ENCODE assay signal across 26 cellular contexts in the genomic region with DNA sequence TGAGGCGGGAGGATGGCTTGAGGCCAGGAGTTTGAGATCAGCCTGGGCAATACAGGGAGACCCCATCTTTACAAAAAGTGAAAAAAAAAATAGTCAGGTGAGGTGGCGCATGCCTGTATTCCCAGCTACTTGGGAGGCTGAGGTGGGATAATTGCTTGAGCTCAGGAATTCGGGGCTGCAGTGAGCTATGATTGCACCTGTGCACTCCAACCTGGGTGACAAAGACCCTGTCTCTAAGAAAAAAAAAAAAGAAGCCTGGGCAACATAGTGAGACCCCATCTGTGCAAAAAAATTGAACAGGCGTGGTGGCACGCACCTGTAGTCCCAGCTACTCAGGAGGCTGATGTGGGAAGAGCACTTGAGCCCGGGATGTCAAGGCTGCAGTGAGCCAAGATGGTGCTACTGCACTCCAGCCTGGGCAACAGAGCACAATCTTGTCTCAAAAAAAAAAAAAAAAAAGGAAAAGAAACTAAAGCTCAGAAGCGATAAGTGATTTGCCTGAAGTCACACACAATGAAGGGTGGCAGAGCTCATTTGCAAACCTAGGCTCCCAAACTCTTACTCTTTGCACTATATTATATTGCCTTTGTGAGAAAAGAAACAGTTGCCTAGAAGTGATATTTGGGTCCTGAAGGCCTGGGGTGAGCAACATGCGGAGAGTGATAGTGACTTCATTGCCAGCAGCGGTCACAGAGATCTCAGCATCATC. TPM values are rescaled to one million over a fixed set of nuclear protein-coding genes. Genes with fewer than 3 reads are reported as not detected.
A peak's percentile ranks its signal among the peaks of the same experiment; 100 is the strongest.
DNase-seq lines count a peak whose midpoint lies in the region; ATAC-seq and TF ChIP-seq lines count a peak whose summit lies in the region.
"Had no signal": no experiment of that assay in that cellular context is flagged by ENCODE, and none has a peak within 500 bp of the region (broad histone marks: within the 10 kb centered on the region; RNA-seq: fewer than 3 reads in every experiment).

No MANE protein-coding gene starts in this region.

- peak overlapping the region; percentile 93 for H3K4me3 Mint-ChIP-seq in T-helper 17 cell

- H3K9me2 ChIP-seq in hepatocyte (replicated peaks; ENCODE audit: insufficient read depth), result no peaks in the 10 kb centered on the region

- H3K27me3 ChIP-seq in left ventricle myocardium inferior (ENCODE audit: low read depth), result no peaks in the 10 kb centered on the region
- H3K27me3 ChIP-seq in hepatocyte, result no peaks in the 10 kb centered on the region
- H3K27me3 ChIP-seq: body of pancreas, spleen, upper lobe of right lung had no signal

- no peaks in the 10 kb centered on the region for H3K9me3 ChIP-seq in left ventricle myocardium inferior (replicated peaks)
- H3K9me3 ChIP-seq in T-helper 17 cell (ENCODE audit: control insufficient read depth, low read length, poor library complexity, severe bottlenecking), result no peaks in the 10 kb centered on the region
- H3K9me3 ChIP-seq in hepatocyte (ENCODE audit: low read depth), result no peaks in the 10 kb centered on the region
- H3K9me3 ChIP-seq: body of pancreas, HAP-1, spleen, upper lobe of right lung had no signal

- H4K20me1 ChIP-seq in hepatocyte (ENCODE audit: insufficient read depth, poor library complexity, severe bottlenecking), result no peaks in the 10 kb centered on the region

- H3K4me1 ChIP-seq in left ventricle myocardium inferior, result peaks cover 20% of the 10 kb centered on the region
- peaks cover 13% of the 10 kb centered on the region for H3K4me1 ChIP-seq in hepatocyte (ENCODE audit: insufficient read depth)

- WGBS in hepatocyte (ENCODE audit: low lambda C conversion rate, missing lambda C conversion rate), result 95% methylated on average over 9 of the region's 9 CpGs

- H3K79me2 ChIP-seq in hepatocyte, result peaks cover 5% of the 10 kb centered on the region

- peak overlapping the region; percentile 83 for H3K4me2 ChIP-seq in hepatocyte

- no peaks in the 10 kb centered on the region for H3K36me3 ChIP-seq in left ventricle myocardium inferior
- no peaks in the 10 kb centered on the region for H3K36me3 ChIP-seq in hepatocyte (replicated peaks; ENCODE audit: insufficient read depth, low read depth)
- H3K36me3 ChIP-seq: HAP-1, spleen, upper lobe of right lung had no signal

- peak overlapping the region; percentile 85 for H3K27ac Mint-ChIP-seq in T-helper 17 cell

- no peak overlapping the region for H3K27ac ChIP-seq in left ventricle myocardium inferior (replicated peaks)
- no peak overlapping the region for H3K27ac ChIP-seq in hepatocyte
- H3K27ac ChIP-seq: SK-N-MC had no signal

- ATAC-seq in Right ventricle myocardium inferior, result no peak
- no peak for ATAC-seq in T-helper 17 cell
- ATAC-seq in HG02642 (IDR thresholded peaks at IDR 0.05; ENCODE audit: poor library complexity, unreplicated experiment), result no peak
- no peak for ATAC-seq in HG02571 (IDR thresholded peaks at IDR 0.05; ENCODE audit: unreplicated experiment)
- ATAC-seq: activated T-cell treated with anti-CD3 and anti-CD28 coated beads, Interleukin-2, amount 50 U/mL, for 4 hours; body of pancreas; right cardiac atrium; upper lobe of right lung had no signal

- H3K4me1 Mint-ChIP-seq in T-helper 17 cell, result peaks cover 20% of the 10 kb centered on the region

- no peaks in the 10 kb centered on the region for H3K27me3 Mint-ChIP-seq in T-helper 17 cell

- DNase-seq in Right ventricle myocardium inferior (ENCODE audit: missing footprints), result peak; percentile 11
- no peak for DNase-seq in left ventricle myocardium inferior
- no peak for DNase-seq in T-helper 17 cell
- DNase-seq in hepatocyte (ENCODE audit: low spot score), result no peak
- DNase-seq in NCI-H226, result no peak
- DNase-seq in amniotic stem cell (lab: John Stamatoyannopoulos, UW), result no peak
- DNase-seq: activated CD4-positive, alpha-beta T cell treated with anti-CD3 and anti-CD28 coated beads for 48 hours; activated naive CD4-positive, alpha-beta T cell; activated T-cell treated with anti-CD3 and anti-CD28 coated beads, Interleukin-2, amount 50 U/mL, for 4 hours; body of pancreas; cerebellar nuclear complex; Kasumi-1; NCI-H1436 treated with DMSO at 0.1 percent for 48 hours; NCI-H2107; NCI-H446; stimulated activated CD4-positive, alpha-beta T cell treated with anti-CD3 and anti-CD28 coated beads, Interleukin-2, amount 100 ng/mL, for 48 hours; substantia nigra; T-helper 2 cell; upper lobe of right lung had no signal

- H3K36me3 Mint-ChIP-seq in T-helper 17 cell (ENCODE audit: low read depth), result no peaks in the 10 kb centered on the region

- intact Hi-C loops in Right ventricle myocardium inferior (cut with DNase I) (no loop called here), left ventricle myocardium inferior (cut with micrococcal nuclease) (no loop called here)

- TF ChIP-seq CTCF in left ventricle myocardium inferior (IDR thresholded peaks at IDR 0.05; ENCODE audit: borderline replicate concordance) (no peak), hepatocyte (IDR thresholded peaks at IDR 0.05; ENCODE audit: poor library complexity) (no peak)

- H3K4me3 ChIP-seq in left ventricle myocardium inferior (no peak overlapping the region), hepatocyte (no peak overlapping the region)
- H3K4me3 ChIP-seq: body of pancreas, HAP-1, SK-N-MC had no signal

- H2AFZ ChIP-seq in hepatocyte, result no peak overlapping the region

RNA-seq across cellular contexts. Expression of gene CCDC24, which starts 2.0 kb away (rescaled TPM):
- total RNA-seq in Right ventricle myocardium inferior (0.89 TPM), left ventricle myocardium inferior (1.4 TPM), T-helper 17 cell (1 to 10 TPM; 1.4 to 1.5 TPM), hepatocyte (11.0 and 13.2 TPM in 2 replicates)
- polyA plus RNA-seq in hepatocyte, result 23.7 and 27.7 TPM in 2 replicates

RNA-seq across cellular contexts. Expression of gene B4GALT2, which starts 14.3 kb away (rescaled TPM):
- total RNA-seq in Right ventricle myocardium inferior (39.1 TPM), left ventricle myocardium inferior (40.3 TPM), T-helper 17 cell (1 to 10 TPM; 2.8 to 3.4 TPM), hepatocyte (45.7 and 48.2 TPM in 2 replicates)
- 68.8 and 73.8 TPM in 2 replicates for polyA plus RNA-seq in hepatocyte

RNA-seq across cellular contexts. Expression of gene ATP6V0B, which starts 18.6 kb away (rescaled TPM):
- total RNA-seq in Right ventricle myocardium inferior, result 84.5 TPM
- 80.6 TPM for total RNA-seq in left ventricle myocardium inferior
- total RNA-seq in T-helper 17 cell, result 10 to 100 TPM; 72.1 to 80.5 TPM
- 195 and 216 TPM in 2 replicates for total RNA-seq in hepatocyte
- 338 and 366 TPM in 2 replicates for polyA plus RNA-seq in hepatocyte

RNA-seq across cellular contexts. Expression of gene DPH2, which starts 23.6 kb away (rescaled TPM):
- total RNA-seq in Right ventricle myocardium inferior, result 14.8 TPM
- 18.2 TPM for total RNA-seq in left ventricle myocardium inferior
- total RNA-seq in T-helper 17 cell, result 10 to 100 TPM; 17.7 to 24.4 TPM
- total RNA-seq in hepatocyte, result 18.6 and 31.5 TPM in 2 replicates
- polyA plus RNA-seq in hepatocyte, result 20.2 and 21.5 TPM in 2 replicates

RNA-seq across cellular contexts. Expression of gene SLC6A9, which starts 37.9 kb away (rescaled TPM):
- 1.5 TPM for total RNA-seq in Right ventricle myocardium inferior
- 1.2 TPM for total RNA-seq in left ventricle myocardium inferior
- total RNA-seq in T-helper 17 cell, result under 1 TPM in 1 of 2 donors, not detected in 1; 0.62 TPM
- total RNA-seq in hepatocyte, result 13.5 and 14.6 TPM in 2 replicates
- polyA plus RNA-seq in hepatocyte, result 24.9 and 25.3 TPM in 2 replicates
- total RNA-seq: mononuclear cell had no signal
